In genomic region chr18:3499498-3499897, GRCh38 we compare ENCODE assay signal across 8 cellular contexts. TPM values are rescaled to one million over a fixed set of nuclear protein-coding genes. Genes with fewer than 3 reads are reported as not detected.
DNase-seq lines count a peak whose midpoint lies in the region; ATAC-seq and TF ChIP-seq lines count a peak whose summit lies in the region.

No MANE protein-coding gene starts in this region.

- DNase-seq in AG04449 (ENCODE audit: low read depth, low spot score) (no peak), HFFc6 (no peak), chondrocyte (ENCODE audit: low spot score) (no peak)
- no peak for DNase-seq in activated CD4-positive, alpha-beta T cell treated with anti-CD3 and anti-CD28 coated beads, Interleukin-2, amount 50 U/mL, for 1 hour

- H3K4me3 Mint-ChIP-seq in HFFc6 (peak overlapping the region; percentile 75), chondrocyte (ENCODE audit: unreplicated experiment) (peak overlapping the region; percentile 69)

- H3K27ac ChIP-seq in mesodermal cell (ENCODE audit: low read depth, low read length, severe bottlenecking): no peak overlapping the region

- H3K27me3 Mint-ChIP-seq in HFFc6 (ENCODE audit: insufficient read depth): peaks cover 8% of the 10 kb centered on the region
- H3K27me3 Mint-ChIP-seq in chondrocyte (ENCODE audit: low read depth): peaks cover 4% of the 10 kb centered on the region

- peaks cover 8% of the 10 kb centered on the region for H3K4me1 ChIP-seq in mesodermal cell (ENCODE audit: control insufficient read depth, insufficient read depth, low read length, poor library complexity, severe bottlenecking)

- CTCF ChIA-PET in AG04449 (lab: Yijun Ruan, JAX): interaction anchor here (0.7 to 4.0 kb wide), 4 partner anchors 45 to 167 kb away, joined by 3 to 17 read pairs (median 4); no protein-coding TSS in a partner anchor

- ATAC-seq in HG03196 (IDR thresholded peaks at IDR 0.05; ENCODE audit: unreplicated experiment) (no peak), HG03175 (IDR thresholded peaks at IDR 0.05; ENCODE audit: unreplicated experiment) (no peak), HG03354 (IDR thresholded peaks at IDR 0.05; ENCODE audit: poor library complexity, severe bottlenecking, unreplicated experiment) (no peak)

- no peak overlapping the region for H3K27ac Mint-ChIP-seq in HFFc6
- H3K27ac Mint-ChIP-seq in chondrocyte (ENCODE audit: unreplicated experiment): no peak overlapping the region

- H3K9me3 ChIP-seq in mesodermal cell (ENCODE audit: control insufficient read depth, low read length): no peaks in the 10 kb centered on the region

- WGBS in mesodermal cell (ENCODE audit: insufficient coverage in 2 of 2), 2 experiments: 7 to 10% methylated on average over 4 of the region's 10 CpGs

- POLR2A ChIA-PET in AG04449 (lab: Yijun Ruan, JAX): no interaction called here

- H3K4me1 Mint-ChIP-seq in HFFc6 (ENCODE audit: low read depth) (peaks cover 21% of the 10 kb centered on the region), chondrocyte (ENCODE audit: low read depth) (peaks cover 18% of the 10 kb centered on the region)

- no peaks in the 10 kb centered on the region for H3K9me3 Mint-ChIP-seq in HFFc6
- no peaks in the 10 kb centered on the region for H3K9me3 Mint-ChIP-seq in chondrocyte (ENCODE audit: low read depth)

- TF ChIP-seq CTCF in AG04449 (IDR thresholded peaks at IDR 0.05; ENCODE audit: insufficient read depth, low read length, missing control alignments) (no peak), HFFc6 (IDR thresholded peaks at IDR 0.05) (no peak), chondrocyte (IDR thresholded peaks at IDR 0.05) (peak; percentile 8)

- no peaks in the 10 kb centered on the region for H3K36me3 ChIP-seq in mesodermal cell (ENCODE audit: control insufficient read depth, insufficient read depth, low read length)

- no peaks in the 10 kb centered on the region for H3K36me3 Mint-ChIP-seq in HFFc6 (ENCODE audit: low read depth)
- H3K36me3 Mint-ChIP-seq in chondrocyte (ENCODE audit: low read depth): no peaks in the 10 kb centered on the region

- H3K4me3 ChIP-seq in AG04449 (ENCODE audit: low read depth, low read length) (peak overlapping the region; percentile 42), mesodermal cell (ENCODE audit: extremely low read depth, insufficient read depth, low read length, poor library complexity, severe bottlenecking) (peak overlapping the region; percentile 35)

RNA-seq across cellular contexts. Expression of gene TGIF1, which starts 49.5 kb away (rescaled TPM):
- total RNA-seq in HFFc6 (2021; fragmentation: NEBNext Ultra II Directional; extraction: Animal tissue kit (Norgen Biotek cat#: 25700)): 10 to 100 TPM; 41.3 to 59.9 (median 55.8) TPM
- total RNA-seq in chondrocyte: 26.5 to 67.0 TPM (median 58.5 TPM) in 3 replicates
- 168 TPM for polyA plus RNA-seq in mesodermal cell (2013, experiment 1 of 2)
- 130 TPM for polyA plus RNA-seq in mesodermal cell (2013, experiment 2 of 2)
